Comparison of ENCODE assay signal across 30 cellular contexts in genomic region chr17:72761893-72762622, GRCh38.
"Had no signal": no experiment of that assay in that cellular context is flagged by ENCODE, and none has a peak within 500 bp of the region (broad histone marks: within the 10 kb centered on the region; RNA-seq: fewer than 3 reads in every experiment).

No MANE protein-coding gene starts in this region.

- ATAC-seq: activated CD8-positive, alpha-beta T cell treated with anti-CD3 and anti-CD28 coated beads for 36 hours; activated naive CD4-positive, alpha-beta T cell treated with anti-CD3 and anti-CD28 coated beads, Interleukin-2, amount 50 U/mL, for 72 hours; activated T-cell treated with anti-CD3 and anti-CD28 coated beads, Interleukin-2, amount 50 U/mL, for 4 hours; activated T-cell treated with anti-CD3 and anti-CD28 coated beads, Interleukin-2, amount 50 U/mL, for 72 hours; activated T-helper 17 cell treated with anti-CD3 and anti-CD28 coated beads, Interleukin-2, amount 50 U/mL, for 72 hours; body of pancreas had no signal

- DNase-seq: activated B cell treated with CpG ODN at 0.5 μM for 24 hours; activated CD4-positive, alpha-beta memory T cell treated with anti-CD3 and anti-CD28 coated beads for 36 hours; activated CD4-positive, alpha-beta T cell treated with anti-CD3 and anti-CD28 coated beads for 4 hours; activated CD4-positive, alpha-beta T cell treated with anti-CD3 and anti-CD28 coated beads, Interleukin-2, amount 10 ng/mL, durations not matched to agents 24 days and 14 days; activated CD4-positive, alpha-beta T cell treated with anti-CD3 and anti-CD28 coated beads, Interleukin-2, amount 50 U/mL, for 1 hour; activated CD4-positive, alpha-beta T cell treated with anti-CD3 and anti-CD28 coated beads, Interleukin-2, amount 50 U/mL, for 4 hours; activated CD4-positive, CD25-positive, alpha-beta regulatory T cell treated with anti-CD3 and anti-CD28 coated beads, Interleukin-2, amount 50 U/mL, for 72 hours; activated CD8-positive, alpha-beta memory T cell treated with anti-CD3 and anti-CD28 coated beads, Interleukin-2, amount 50 U/mL, for 4 hours; activated CD8-positive, alpha-beta T cell treated with anti-CD3 and anti-CD28 coated beads for 36 hours; activated effector memory CD4-positive, alpha-beta T cell treated with anti-CD3 and anti-CD28 coated beads, Interleukin-2, amount 50 U/mL, for 16 hours; activated gamma-delta T cell treated with Interleukin-2 at 50 U/mL for 16 hours; activated naive CD4-positive, alpha-beta T cell; activated naive CD4-positive, alpha-beta T cell treated with anti-CD3 and anti-CD28 coated beads for 36 hours; activated naive CD4-positive, alpha-beta T cell treated with anti-CD3 and anti-CD28 coated beads, Interleukin-2, amount 50 U/mL, for 16 hours; activated naive CD8-positive, alpha-beta T cell treated with anti-CD3 and anti-CD28 coated beads for 36 hours; activated T-cell treated with anti-CD3 and anti-CD28 coated beads for 4 hours; activated T-cell treated with anti-CD3 and anti-CD28 coated beads, Interleukin-2, amount 50 U/mL, for 1 hour; activated T-cell treated with anti-CD3 and anti-CD28 coated beads, Interleukin-2, amount 50 U/mL, for 4 hours; activated T-cell treated with anti-CD3 and anti-CD28 coated beads, Interleukin-2, amount 50 U/mL, for 72 hours; adrenal gland; amniotic stem cell; aorta; body of pancreas; brain microvascular endothelial cell; central memory CD4-positive, alpha-beta T cell; T-helper 1 cell; T-helper 2 cell; T-helper 9 cell had no signal
